Comparison of ENCODE assay signal across 19 cellular contexts in genomic region chr21:42630626-42631025, GRCh38. TPM values are rescaled to one million over a fixed set of nuclear protein-coding genes. Genes with fewer than 3 reads are reported as not detected.
DNase-seq lines count a peak whose midpoint lies in the region; ATAC-seq and TF ChIP-seq lines count a peak whose summit lies in the region.
"Had no signal": no experiment of that assay in that cellular context is flagged by ENCODE, and none has a peak within 500 bp of the region (broad histone marks: within the 10 kb centered on the region; RNA-seq: fewer than 3 reads in every experiment).

No MANE protein-coding gene starts in this region.

- H3K4me1 ChIP-seq in left ventricle myocardium inferior (peaks cover 14% of the 10 kb centered on the region), neuronal stem cell (ENCODE audit: control insufficient read depth in 2 of 2, insufficient read depth in 1 of 2, low read depth in 1 of 2, low read length in 2 of 2) (peaks cover 0 to 2% of the 10 kb centered on the region in 2 donors), suprapubic skin (no peaks in the 10 kb centered on the region)

- no peak overlapping the region for H3K27ac Mint-ChIP-seq in mesothelial cell of epicardium
- no peak overlapping the region for H3K27ac Mint-ChIP-seq in activated naive CD4-positive, alpha-beta T cell treated with anti-CD3 and anti-CD28 coated beads for 36 hours
- H3K27ac Mint-ChIP-seq: CD8-positive, alpha-beta memory T cell; HFFc6 had no signal

- no peak overlapping the region for H4K8ac ChIP-seq in neuronal stem cell (ENCODE audit: low read depth, low read length)

- no peak overlapping the region for H2BK120ac ChIP-seq in neuronal stem cell (ENCODE audit: low read depth, low read length)

- H3K27me3 ChIP-seq in left ventricle myocardium inferior (ENCODE audit: low read depth) (peaks cover 66% of the 10 kb centered on the region), neuronal stem cell (ENCODE audit: control insufficient read depth in 3 of 3, insufficient read depth in 3 of 3, low read depth in 1 of 3, low read length in 3 of 3) (peaks cover 0 to 25% (median 0%) of the 10 kb centered on the region in 3 experiments), suprapubic skin (peaks cover 27% of the 10 kb centered on the region)

- TF ChIP-seq EP300 in suprapubic skin (IDR thresholded peaks at IDR 0.05): no peak

- no peak overlapping the region for H3K4ac ChIP-seq in neuronal stem cell (ENCODE audit: low read length)

- H2AFZ ChIP-seq in neuronal stem cell (ENCODE audit: low read length): no peak overlapping the region
- H2AFZ ChIP-seq: PC-9 had no signal

- peak overlapping the region; percentile 23 for H3K18ac ChIP-seq in neuronal stem cell (ENCODE audit: low read length)

- WGBS in neuronal stem cell (ENCODE audit: extremely low coverage in 2 of 2, insufficient read length in 2 of 2, insufficient replicate concordance in 1 of 2), 2 donors: no CpG with 5 or more reads among the region's 9 CpGs
- 79% methylated on average over 9 of the region's 9 CpGs for WGBS in suprapubic skin

- H3K9me3 Mint-ChIP-seq in mesothelial cell of epicardium: no peaks in the 10 kb centered on the region
- H3K9me3 Mint-ChIP-seq in activated naive CD4-positive, alpha-beta T cell treated with anti-CD3 and anti-CD28 coated beads for 36 hours: no peaks in the 10 kb centered on the region
- H3K9me3 Mint-ChIP-seq: CD8-positive, alpha-beta memory T cell had no signal

- no peak overlapping the region for H4K91ac ChIP-seq in neuronal stem cell (ENCODE audit: low read depth, low read length, poor library complexity)

- H3K27ac ChIP-seq in left ventricle myocardium inferior (replicated peaks): no peak overlapping the region
- H3K27ac ChIP-seq in neuronal stem cell (replicated peaks; ENCODE audit: low read length): no peak overlapping the region
- H3K27ac ChIP-seq in suprapubic skin: no peak overlapping the region
- H3K27ac ChIP-seq: BLaER1, PC-9 had no signal

- H3K36me3 Mint-ChIP-seq in mesothelial cell of epicardium: no peaks in the 10 kb centered on the region
- H3K36me3 Mint-ChIP-seq in activated naive CD4-positive, alpha-beta T cell treated with anti-CD3 and anti-CD28 coated beads for 36 hours (ENCODE audit: low read depth): no peaks in the 10 kb centered on the region
- H3K36me3 Mint-ChIP-seq: CD8-positive, alpha-beta memory T cell had no signal

- H3K79me1 ChIP-seq in neuronal stem cell (ENCODE audit: low read depth, low read length): no peaks in the 10 kb centered on the region

- no peak for TF ChIP-seq CTCF in left ventricle myocardium inferior (IDR thresholded peaks at IDR 0.05; ENCODE audit: borderline replicate concordance)
- TF ChIP-seq CTCF in suprapubic skin (IDR thresholded peaks at IDR 0.05): no peak
- no peak for TF ChIP-seq CTCF in mesothelial cell of epicardium (IDR thresholded peaks at IDR 0.05; ENCODE audit: unreplicated experiment)

- no peak overlapping the region for H3K9ac ChIP-seq in neuronal stem cell (ENCODE audit: low read depth, low read length, poor library complexity)
- H3K9ac ChIP-seq: BLaER1 had no signal

- H3K4me3 ChIP-seq in left ventricle myocardium inferior (no peak overlapping the region), neuronal stem cell (ENCODE audit: low read length in 2 of 2) (no peak overlapping the region), suprapubic skin (no peak overlapping the region)
- H3K4me3 ChIP-seq: BLaER1, GM12878, PC-9 had no signal

- H2AK5ac ChIP-seq in neuronal stem cell (ENCODE audit: low read depth, low read length): no peak overlapping the region

- H3K36me3 ChIP-seq in left ventricle myocardium inferior (no peaks in the 10 kb centered on the region), neuronal stem cell (replicated peaks in 1 of 2; ENCODE audit: control insufficient read depth in 2 of 2, insufficient read depth in 2 of 2, low read length in 2 of 2) (no peaks in the 10 kb centered on the region), suprapubic skin (no peaks in the 10 kb centered on the region)
- H3K36me3 ChIP-seq: BLaER1 had no signal

- intact Hi-C loops in Right ventricle myocardium inferior (cut with DNase I) (no loop called here), left ventricle myocardium inferior (cut with micrococcal nuclease) (no loop called here)
- intact Hi-C loops in activated naive CD4-positive, alpha-beta T cell treated with anti-CD3 and anti-CD28 coated beads for 36 hours (cut with micrococcal nuclease): loop anchor here (5.0 kb wide), 1 partner anchor 38 kb away; no protein-coding TSS in a partner anchor

- no peak overlapping the region for H2BK12ac ChIP-seq in neuronal stem cell (ENCODE audit: low read length)

- no peak overlapping the region for H3K23ac ChIP-seq in neuronal stem cell (ENCODE audit: low read depth, low read length, poor library complexity)

- no peaks in the 10 kb centered on the region for H3K9me3 ChIP-seq in left ventricle myocardium inferior (replicated peaks)
- no peaks in the 10 kb centered on the region for H3K9me3 ChIP-seq in neuronal stem cell (replicated peaks in 1 of 2; ENCODE audit: control insufficient read depth in 2 of 2, insufficient read depth in 1 of 2, low read depth in 1 of 2, low read length in 2 of 2)
- no peaks in the 10 kb centered on the region for H3K9me3 ChIP-seq in suprapubic skin
- H3K9me3 ChIP-seq: BLaER1 had no signal

- H3K4me1 Mint-ChIP-seq in mesothelial cell of epicardium: no peaks in the 10 kb centered on the region
- H3K4me1 Mint-ChIP-seq in activated naive CD4-positive, alpha-beta T cell treated with anti-CD3 and anti-CD28 coated beads for 36 hours (ENCODE audit: low read depth): peaks cover 3% of the 10 kb centered on the region
- H3K4me1 Mint-ChIP-seq: CD8-positive, alpha-beta memory T cell had no signal

- H3K4me3 Mint-ChIP-seq in mesothelial cell of epicardium: no peak overlapping the region
- H3K4me3 Mint-ChIP-seq in activated naive CD4-positive, alpha-beta T cell treated with anti-CD3 and anti-CD28 coated beads for 36 hours: no peak overlapping the region
- H3K4me3 Mint-ChIP-seq: CD8-positive, alpha-beta memory T cell; HFFc6 had no signal

- H3K14ac ChIP-seq in neuronal stem cell (ENCODE audit: low read length): no peak overlapping the region

- H2BK5ac ChIP-seq in neuronal stem cell (ENCODE audit: low read length): no peak overlapping the region

- ATAC-seq in Right ventricle myocardium inferior: peak; percentile 32
- ATAC-seq: GM12878 had no signal

- TF ChIP-seq POLR2A in suprapubic skin (IDR thresholded peaks at IDR 0.05): no peak

- H3K27me3 Mint-ChIP-seq in mesothelial cell of epicardium (ENCODE audit: low read depth): peaks cover 16% of the 10 kb centered on the region
- no peaks in the 10 kb centered on the region for H3K27me3 Mint-ChIP-seq in activated naive CD4-positive, alpha-beta T cell treated with anti-CD3 and anti-CD28 coated beads for 36 hours (ENCODE audit: low read depth)

- no peak for DNase-seq in Right ventricle myocardium inferior (ENCODE audit: missing footprints)
- no peak for DNase-seq in left ventricle myocardium inferior
- peak; percentile 38 for DNase-seq in kidney tubule cell (ENCODE audit: low spot score)
- DNase-seq in neuronal stem cell (ENCODE audit: low spot score): no peak
- DNase-seq in suprapubic skin (ENCODE audit: low spot score in 2 of 2): peak; percentile 33 to 37
- DNase-seq in mesothelial cell of epicardium (ENCODE audit: low spot score in 2 of 2, unreplicated experiment in 2 of 2): no peak
- no peak for DNase-seq in activated naive CD4-positive, alpha-beta T cell treated with anti-CD3 and anti-CD28 coated beads for 36 hours
- no peak for DNase-seq in NCI-H2029 treated with DMSO at 0.1 percent for 48 hours (lab: John Stamatoyannopoulos, UW)
- DNase-seq: 8988T, GDM1, GOT3, HFFc6, NCI-H1092, NCI-H524, PC-9 had no signal

- CTCF ChIA-PET in activated naive CD4-positive, alpha-beta T cell treated with anti-CD3 and anti-CD28 coated beads for 36 hours (lab: Charles Lee): interaction anchor here (0.6 to 1.6 kb wide), 3 partner anchors 38 to 219 kb away, joined by 3 to 6 read pairs (median 3); no protein-coding TSS in a partner anchor

- H3K4me2 ChIP-seq in neuronal stem cell (ENCODE audit: insufficient read depth, low read length, poor library complexity, severe bottlenecking): no peak overlapping the region
- H3K4me2 ChIP-seq: BLaER1, PC-9 had no signal

- no peak overlapping the region for H2BK15ac ChIP-seq in neuronal stem cell (ENCODE audit: low read length)

RNA-seq across cellular contexts. Expression of gene PDE9A, which starts 22.8 kb away (rescaled TPM):
- total RNA-seq in Right ventricle myocardium inferior (3.4 TPM), left ventricle myocardium inferior (3.2 TPM), suprapubic skin (10 to 100 TPM in 1 of 4 donors, 1 to 10 TPM in 3; 4.5 to 12.0 (median 7.1) TPM), mesothelial cell of epicardium (26.1 to 27.4 TPM (median 26.5 TPM) in 3 replicates)
- polyA plus RNA-seq in neuronal stem cell (2013, experiment 1 of 2): 44.9 TPM
- 45.6 TPM for polyA plus RNA-seq in neuronal stem cell (2013, experiment 2 of 2)
- total RNA-seq in activated naive CD4-positive, alpha-beta T cell treated with anti-CD3 and anti-CD28 coated beads for 36 hours: 1 to 10 TPM; 6.3 to 7.4 TPM
- total RNA-seq: HFFc6, MCF 10A had no signal

Comparison
In these comparisons a context has a peak if more than half of its experiments do, and no peak if none do; other contexts are left out.
1. DNase-seq: peak in kidney tubule cell (single experiment) and suprapubic skin (2 of 2); none in Right ventricle myocardium inferior (single experiment), left ventricle myocardium inferior (single experiment), neuronal stem cell (single experiment), mesothelial cell of epicardium (0 of 2), activated naive CD4-positive, alpha-beta T cell treated with anti-CD3 and anti-CD28 coated beads for 36 hours (single experiment) and NCI-H2029 treated with DMSO at 0.1 percent for 48 hours (single experiment).